7 cellular contexts compared by ENCODE assay signal in the genomic region with DNA sequence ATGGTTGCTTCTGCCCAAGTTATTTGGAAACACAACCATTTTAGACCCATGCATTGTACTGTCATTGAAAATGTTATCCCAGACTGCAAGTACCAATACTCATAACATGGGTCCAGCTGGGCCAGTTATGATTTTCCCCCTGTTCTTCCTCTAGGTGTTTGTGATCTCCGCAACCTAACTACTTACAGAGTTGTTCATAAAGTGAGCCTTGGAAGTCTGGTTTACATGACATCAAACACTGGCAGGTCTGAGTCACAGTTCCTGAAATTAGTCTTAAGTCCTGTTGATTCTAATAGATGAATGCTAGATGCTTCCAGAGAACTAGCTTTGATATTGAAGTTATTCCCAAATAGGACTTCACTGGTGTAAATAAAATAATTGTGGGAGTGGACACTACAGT.
"Had no signal": no experiment of that assay in that cellular context is flagged by ENCODE, and none has a peak within 500 bp of the region (broad histone marks: within the 10 kb centered on the region; RNA-seq: fewer than 3 reads in every experiment).

No MANE protein-coding gene starts in this region.

- H3K36me3 Mint-ChIP-seq: IgD-negative memory B cell had no signal

- ATAC-seq: HCT116, HepG2 had no signal

- H3K4me1 Mint-ChIP-seq: IgD-negative memory B cell had no signal

- H3K9me3 Mint-ChIP-seq: HFFc6 had no signal

- H3K4me3 Mint-ChIP-seq: HFFc6, IgD-negative memory B cell had no signal

- H3K27ac Mint-ChIP-seq: HFFc6, IgD-negative memory B cell had no signal

- DNase-seq: GM23248, GOT3, H7, HFFc6 had no signal
